ENCODE assay signal across 9 cellular contexts in the genomic region with DNA sequence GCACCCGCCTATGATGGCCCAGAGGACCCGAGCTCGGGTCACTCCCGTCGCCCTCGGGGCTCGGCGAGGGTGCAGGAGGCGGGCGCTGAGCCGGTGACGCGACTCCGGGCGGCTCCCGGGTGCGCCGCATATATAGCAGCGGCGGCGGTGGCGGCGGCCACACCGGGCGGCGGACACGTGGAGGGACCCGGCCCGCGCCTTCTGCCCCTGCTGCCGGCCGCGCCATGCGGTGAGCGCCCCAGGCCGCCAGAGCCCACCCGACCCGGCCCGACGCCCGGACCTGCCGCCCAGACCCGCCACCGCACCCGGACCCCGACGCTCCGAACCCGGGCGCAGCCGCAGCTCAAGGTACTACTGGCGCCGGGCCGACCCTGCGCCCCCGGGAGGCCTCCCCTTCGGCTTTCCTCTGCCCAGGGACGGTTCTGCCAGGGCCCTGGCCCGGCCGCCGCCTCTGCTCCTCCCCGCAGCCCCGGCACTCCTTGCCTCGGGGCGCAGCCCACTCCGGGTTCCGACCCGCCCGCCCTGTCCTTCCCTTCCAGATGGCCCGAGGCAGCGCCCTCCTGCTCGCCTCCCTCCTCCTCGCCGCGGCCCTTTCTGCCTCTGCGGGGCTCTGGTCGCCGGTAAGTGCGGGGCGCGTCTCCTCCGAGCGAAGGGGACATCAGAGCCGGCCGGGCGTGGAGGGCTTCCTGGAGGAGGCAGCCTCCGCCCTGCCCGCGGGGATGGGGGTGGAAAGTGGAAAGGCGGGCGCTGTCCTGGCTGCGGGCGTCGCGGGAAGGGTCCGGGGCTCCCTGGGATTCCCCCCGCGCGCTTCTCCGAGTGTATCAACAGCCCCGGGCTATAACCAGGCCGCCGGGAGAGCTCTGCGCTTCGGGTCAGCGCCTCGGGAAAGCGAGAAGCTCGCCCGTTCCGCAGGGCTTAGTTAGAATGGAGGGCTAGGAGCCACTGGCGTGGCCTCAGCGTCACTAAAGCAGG. TPM values are rescaled to one million over a fixed set of nuclear protein-coding genes. Genes with fewer than 3 reads are reported as not detected.
DNase-seq lines count a peak whose midpoint lies in the region; ATAC-seq and TF ChIP-seq lines count a peak whose summit lies in the region.
"Had no signal": no experiment of that assay in that cellular context is flagged by ENCODE, and none has a peak within 500 bp of the region (broad histone marks: within the 10 kb centered on the region; RNA-seq: fewer than 3 reads in every experiment).

A gene with protein sequence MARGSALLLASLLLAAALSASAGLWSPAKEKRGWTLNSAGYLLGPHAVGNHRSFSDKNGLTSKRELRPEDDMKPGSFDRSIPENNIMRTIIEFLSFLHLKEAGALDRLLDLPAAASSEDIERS (plus strand): TSS at position 160 of the 972 bp plus-strand sequence. CDS start 380 bp downstream, at position 540.

- H3K4me3 Mint-ChIP-seq in CD4-positive, alpha-beta memory T cell, result peak within 1 kb of the TSS in 6 of 8 donors; percentile 30 to 68 (median 36)
- peak within 1 kb of the TSS; percentile 64 for H3K4me3 Mint-ChIP-seq in nephron progenitor cell

- H3K9me3 ChIP-seq in CD4-positive, alpha-beta memory T cell (ENCODE audit: control insufficient read depth in 1 of 2, low read length in 2 of 2), result no peaks in the 10 kb centered on the region
- H3K9me3 ChIP-seq in ectodermal cell (ENCODE audit: control insufficient read depth, low read length), result no peaks in the 10 kb centered on the region

- intact Hi-C loops in CD4-positive, alpha-beta memory T cell (cut with micrococcal nuclease), result no loop called here
- intact Hi-C loops in sciatic nerve (cut with DNase I), result no loop called here

- peaks cover 0 to 2% (median 0%) of the 10 kb centered on the region in 8 donors for H3K9me3 Mint-ChIP-seq in CD4-positive, alpha-beta memory T cell
- H3K9me3 Mint-ChIP-seq in nephron progenitor cell, result no peaks in the 10 kb centered on the region

- no peak for DNase-seq in CD4-positive, alpha-beta memory T cell
- DNase-seq in LoVo (ENCODE audit: low spot score) (peak; percentile 47), nephron progenitor cell (peak; percentile 61), NCI-H1436 (lab: John Stamatoyannopoulos, UW) (no peak), sciatic nerve (ENCODE audit: low spot score) (no peak), NCI-H2196 (lab: John Stamatoyannopoulos, UW; ENCODE audit: unreplicated experiment) (no peak)

- peaks cover 3 to 20% (median 5%) of the 10 kb centered on the region in 4 donors for H3K4me1 Mint-ChIP-seq in CD4-positive, alpha-beta memory T cell
- peaks cover 35% of the 10 kb centered on the region for H3K4me1 Mint-ChIP-seq in nephron progenitor cell

- POLR2A ChIA-PET in CD4-positive, alpha-beta memory T cell (lab: Charles Lee; ENCODE audit: partially characterized antibody), result no interaction called here

- peaks cover 23% of the 10 kb centered on the region for H3K27me3 ChIP-seq in CD4-positive, alpha-beta memory T cell (ENCODE audit: insufficient read depth, low read length)
- peaks cover 54% of the 10 kb centered on the region for H3K27me3 ChIP-seq in ectodermal cell (ENCODE audit: control insufficient read depth, insufficient read depth, low read length, poor library complexity, severe bottlenecking)

- no peak for ATAC-seq in HG02588 (IDR thresholded peaks at IDR 0.05; ENCODE audit: unreplicated experiment)
- no peak for ATAC-seq in sciatic nerve

- peaks cover 2% of the 10 kb centered on the region for H3K4me1 ChIP-seq in CD4-positive, alpha-beta memory T cell (ENCODE audit: insufficient read depth, low read length)
- H3K4me1 ChIP-seq in ectodermal cell (ENCODE audit: control insufficient read depth, insufficient read depth, low read length), result peaks cover 6% of the 10 kb centered on the region

- peaks cover 26 to 29% of the 10 kb centered on the region in 2 donors for H3K27me3 Mint-ChIP-seq in CD4-positive, alpha-beta memory T cell
- peaks cover 91% of the 10 kb centered on the region for H3K27me3 Mint-ChIP-seq in nephron progenitor cell (ENCODE audit: low read depth, poor library complexity)

- no peak within 1 kb of the TSS for H3K27ac ChIP-seq in CD4-positive, alpha-beta memory T cell (ENCODE audit: low read depth, low read length)
- H3K27ac ChIP-seq in ectodermal cell (ENCODE audit: insufficient read depth, low read depth, low read length, poor library complexity, severe bottlenecking), result no peak within 1 kb of the TSS

- H3K36me3 Mint-ChIP-seq in CD4-positive, alpha-beta memory T cell, result no peaks in the 10 kb centered on the region
- no peaks in the 10 kb centered on the region for H3K36me3 Mint-ChIP-seq in nephron progenitor cell (ENCODE audit: low read depth)

- no peak for TF ChIP-seq CTCF in nephron progenitor cell (IDR thresholded peaks at IDR 0.05)

- H3K27ac Mint-ChIP-seq in CD4-positive, alpha-beta memory T cell, result no peak within 1 kb of the TSS
- H3K27ac Mint-ChIP-seq in nephron progenitor cell, result no peak within 1 kb of the TSS

- WGBS in ectodermal cell, 2 experiments, result 1% methylated on average over 113 of the region's 113 CpGs

- no peaks in the 10 kb centered on the region for H3K36me3 ChIP-seq in CD4-positive, alpha-beta memory T cell (ENCODE audit: insufficient read depth, low read length)
- no peaks in the 10 kb centered on the region for H3K36me3 ChIP-seq in ectodermal cell (ENCODE audit: control insufficient read depth, insufficient read depth, low read length)

- CTCF ChIA-PET in CD4-positive, alpha-beta memory T cell (lab: Charles Lee; ENCODE audit: partially characterized antibody), result no interaction called here

- no peak within 1 kb of the TSS for H3K4me3 ChIP-seq in CD4-positive, alpha-beta memory T cell (ENCODE audit: low read length in 2 of 2)
- peak within 1 kb of the TSS; percentile 43 for H3K4me3 ChIP-seq in ectodermal cell (ENCODE audit: insufficient read depth, low read depth, low read length)

RNA-seq across cellular contexts. Expression of the gene that starts here (rescaled TPM):
- not detected for total RNA-seq in CD4-positive, alpha-beta memory T cell
- not detected for polyA plus RNA-seq in CD4-positive, alpha-beta memory T cell
- polyA plus RNA-seq in ectodermal cell (2013, experiment 1 of 4), result 1.3 TPM
- polyA plus RNA-seq in ectodermal cell (2013, experiment 2 of 4), result 1.5 TPM
- 2.0 TPM for polyA plus RNA-seq in ectodermal cell (2013, experiment 3 of 4)
- 1.5 TPM for polyA plus RNA-seq in ectodermal cell (2013, experiment 4 of 4)
- not detected for total RNA-seq in sciatic nerve
- total RNA-seq: T-helper 2 cell treated with Interferon-gamma antibody and Interleukin-4, amounts not matched to agents 100 ng/mL and 5 ng/mL, for 36 hours had no signal

Comparison
In these comparisons a context has a peak if more than half of its experiments do, and no peak if none do; other contexts are left out.
1. DNase-seq: peak in LoVo (single experiment) and nephron progenitor cell (single experiment); none in CD4-positive, alpha-beta memory T cell (0 of 5), NCI-H1436 (single experiment), sciatic nerve (single experiment) and NCI-H2196 (single experiment).